In genomic region chr7:343864-344607, GRCh38 we compare ENCODE assay signal across 1 cellular context.
TF ChIP-seq lines count a peak whose summit lies in the region.

No MANE protein-coding gene starts in this region.

TF ChIP-seq in HepG2, 621 proteins besides CTCF, POLR2A, EP300 and RAD21:
- no peak for TF ChIP-seq ZNF782 (CRISPR knock-in tag; IDR thresholded peaks at IDR 0.05; ENCODE audit: borderline replicate concordance)
- peak; percentile 80; the same call in 1 of the 2 replicates for TF ChIP-seq ZNF263 (CRISPR knock-in tag; IDR thresholded peaks at IDR 0.05)
- 0 out of 2 replicates have a peak, but pooled peaks have one; percentile 9 for TF ChIP-seq NFIB (CRISPR knock-in tag; IDR thresholded peaks at IDR 0.05; ENCODE audit: borderline replicate concordance)
- TF ChIP-seq, protein P1, sequence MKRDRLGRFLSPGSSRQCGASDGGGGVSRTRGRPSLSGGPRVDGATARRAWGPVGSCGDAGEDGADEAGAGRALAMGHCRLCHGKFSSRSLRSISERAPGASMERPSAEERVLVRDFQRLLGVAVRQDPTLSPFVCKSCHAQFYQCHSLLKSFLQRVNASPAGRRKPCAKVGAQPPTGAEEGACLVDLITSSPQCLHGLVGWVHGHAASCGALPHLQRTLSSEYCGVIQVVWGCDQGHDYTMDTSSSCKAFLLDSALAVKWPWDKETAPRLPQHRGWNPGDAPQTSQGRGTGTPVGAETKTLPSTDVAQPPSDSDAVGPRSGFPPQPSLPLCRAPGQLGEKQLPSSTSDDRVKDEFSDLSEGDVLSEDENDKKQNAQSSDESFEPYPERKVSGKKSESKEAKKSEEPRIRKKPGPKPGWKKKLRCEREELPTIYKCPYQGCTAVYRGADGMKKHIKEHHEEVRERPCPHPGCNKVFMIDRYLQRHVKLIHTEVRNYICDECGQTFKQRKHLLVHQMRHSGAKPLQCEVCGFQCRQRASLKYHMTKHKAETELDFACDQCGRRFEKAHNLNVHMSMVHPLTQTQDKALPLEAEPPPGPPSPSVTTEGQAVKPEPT (CRISPR knock-in tag; IDR thresholded peaks at IDR 0.05; ENCODE audit: low read depth) = 0 out of 2 replicates have a peak, but pooled peaks have one; percentile 8
- no peak for TF ChIP-seq ZNF691 (CRISPR knock-in tag; IDR thresholded peaks at IDR 0.05; ENCODE audit: borderline replicate concordance, low read depth)
- TF ChIP-seq, protein P2, sequence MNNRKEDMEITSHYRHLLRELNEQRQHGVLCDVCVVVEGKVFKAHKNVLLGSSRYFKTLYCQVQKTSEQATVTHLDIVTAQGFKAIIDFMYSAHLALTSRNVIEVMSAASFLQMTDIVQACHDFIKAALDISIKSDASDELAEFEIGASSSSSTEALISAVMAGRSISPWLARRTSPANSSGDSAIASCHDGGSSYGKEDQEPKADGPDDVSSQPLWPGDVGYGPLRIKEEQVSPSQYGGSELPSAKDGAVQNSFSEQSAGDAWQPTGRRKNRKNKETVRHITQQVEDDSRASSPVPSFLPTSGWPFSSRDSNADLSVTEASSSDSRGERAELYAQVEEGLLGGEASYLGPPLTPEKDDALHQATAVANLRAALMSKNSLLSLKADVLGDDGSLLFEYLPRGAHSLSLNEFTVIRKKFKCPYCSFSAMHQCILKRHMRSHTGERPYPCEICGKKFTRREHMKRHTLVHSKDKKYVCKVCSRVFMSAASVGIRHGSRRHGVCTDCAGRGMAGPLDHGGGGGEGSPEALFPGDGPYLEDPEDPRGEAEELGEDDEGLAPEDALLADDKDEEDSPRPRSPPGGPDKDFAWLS (CRISPR knock-in tag; IDR thresholded peaks at IDR 0.05; ENCODE audit: borderline replicate concordance) = no peak
- no peak for TF ChIP-seq HOXA3 (CRISPR knock-in tag; IDR thresholded peaks at IDR 0.05)
